In genomic region chr11:74169736-74170458, GRCh38 we compare ENCODE assay signal across 8 cellular contexts. TPM values are rescaled to one million over a fixed set of nuclear protein-coding genes. Genes with fewer than 3 reads are reported as not detected.
DNase-seq lines count a peak whose midpoint lies in the region; ATAC-seq and TF ChIP-seq lines count a peak whose summit lies in the region.

No MANE protein-coding gene starts in this region.

- H3K27ac ChIP-seq in BLaER1 (peak overlapping the region; percentile 78), HUES6 (ENCODE audit: low read depth, low read length) (no peak overlapping the region; the same call in 1 of the 2 replicates), colonic mucosa (peak overlapping the region; percentile 68), muscle layer of duodenum (ENCODE audit: low read length) (peak overlapping the region; percentile 95)

- H4K20me1 ChIP-seq in BLaER1, result peaks cover 7% of the 10 kb centered on the region; the same call in 1 of the 2 replicates

- H3K9ac ChIP-seq in BLaER1 (peak overlapping the region; percentile 83), HUES6 (ENCODE audit: low read length) (peak overlapping the region; percentile 74), colonic mucosa (ENCODE audit: low read depth in 2 of 2, low read length in 2 of 2) (peak overlapping the region in 1 of 2 donors; percentile 76)

- H3K36me3 ChIP-seq in BLaER1 (peaks cover 41% of the 10 kb centered on the region), HUES6 (ENCODE audit: control insufficient read depth, insufficient read depth, low read length) (peaks cover 25% of the 10 kb centered on the region), colonic mucosa (no peaks in the 10 kb centered on the region), muscle layer of duodenum (ENCODE audit: control insufficient read depth in 1 of 2, insufficient read depth in 2 of 2, low read length in 2 of 2) (peaks cover 7 to 21% of the 10 kb centered on the region in 2 donors)

- H3K4me2 ChIP-seq in BLaER1, result peak overlapping the region; percentile 86

- intact Hi-C loops in colonic mucosa (cut with DNase I), result no loop called here

- no peaks in the 10 kb centered on the region for H3K27me3 ChIP-seq in BLaER1
- no peaks in the 10 kb centered on the region for H3K27me3 ChIP-seq in HUES6 (ENCODE audit: control insufficient read depth, insufficient read depth, low read length)
- no peaks in the 10 kb centered on the region for H3K27me3 ChIP-seq in colonic mucosa
- H3K27me3 ChIP-seq in muscle layer of duodenum (ENCODE audit: low read depth, low read length), result no peaks in the 10 kb centered on the region

- H3K4me3 ChIP-seq in BLaER1 (peak overlapping the region; percentile 81), HUES6 (ENCODE audit: low read depth, low read length) (peak overlapping the region; percentile 94), colonic mucosa (peak overlapping the region; percentile 59), muscle layer of duodenum (ENCODE audit: low read depth in 1 of 2, low read length in 2 of 2) (peak overlapping the region; percentile 77 to 85)

- ATAC-seq in GM21447 (IDR thresholded peaks at IDR 0.05; ENCODE audit: unreplicated experiment), result no peak

- TF ChIP-seq CTCF in colonic mucosa (IDR thresholded peaks at IDR 0.05), result no peak

- H3K4me1 ChIP-seq in BLaER1, result peaks cover 45% of the 10 kb centered on the region
- H3K4me1 ChIP-seq in HUES6 (ENCODE audit: control insufficient read depth, insufficient read depth, low read length), result peaks cover 15% of the 10 kb centered on the region; the same call in 1 of the 2 replicates
- H3K4me1 ChIP-seq in colonic mucosa, result peaks cover 5% of the 10 kb centered on the region
- peaks cover 15 to 32% of the 10 kb centered on the region in 2 donors for H3K4me1 ChIP-seq in muscle layer of duodenum (ENCODE audit: control insufficient read depth in 1 of 2, insufficient read depth in 2 of 2, low read length in 2 of 2)

- H3K9me3 ChIP-seq in BLaER1, result no peaks in the 10 kb centered on the region
- no peaks in the 10 kb centered on the region for H3K9me3 ChIP-seq in HUES6 (ENCODE audit: control insufficient read depth, insufficient read depth, low read depth, low read length)
- H3K9me3 ChIP-seq in colonic mucosa, result no peaks in the 10 kb centered on the region
- no peaks in the 10 kb centered on the region for H3K9me3 ChIP-seq in muscle layer of duodenum (ENCODE audit: control insufficient read depth in 1 of 2, low read length in 2 of 2)

- peak; percentile 20 for DNase-seq in colonic mucosa
- no peak for DNase-seq in activated gamma-delta T cell (lab: John Stamatoyannopoulos, UW)
- DNase-seq in activated naive CD4-positive, alpha-beta T cell (lab: John Stamatoyannopoulos, UW), result no peak
- DNase-seq in NCI-H1694 (lab: John Stamatoyannopoulos, UW), result no peak

RNA-seq across cellular contexts. Expression of gene C2CD3, which starts 0.9 kb away (rescaled TPM):
- total RNA-seq in colonic mucosa, result 10 to 100 TPM; 19.9 to 25.7 TPM

RNA-seq across cellular contexts. Expression of gene PPME1, which starts 1.2 kb away (rescaled TPM):
- total RNA-seq in colonic mucosa, result 10 to 100 TPM; 44.1 to 61.5 TPM
